In genomic region chr5:54013556-54014157, GRCh38 we compare ENCODE assay signal across 9 cellular contexts.
DNase-seq lines count a peak whose midpoint lies in the region; ATAC-seq and TF ChIP-seq lines count a peak whose summit lies in the region.
"Had no signal": no experiment of that assay in that cellular context is flagged by ENCODE, and none has a peak within 500 bp of the region (broad histone marks: within the 10 kb centered on the region; RNA-seq: fewer than 3 reads in every experiment).

No MANE protein-coding gene starts in this region.

- H3K27me3 Mint-ChIP-seq in CD4-positive, alpha-beta T cell: no peaks in the 10 kb centered on the region

- ATAC-seq in activated naive CD4-positive, alpha-beta T cell treated with anti-CD3 and anti-CD28 coated beads, Interleukin-2, amount 50 U/mL, for 72 hours: peak; percentile 72 to 85
- no peak for ATAC-seq in GM21786 (IDR thresholded peaks at IDR 0.05; ENCODE audit: unreplicated experiment)
- ATAC-seq in HG03521 (IDR thresholded peaks at IDR 0.05; ENCODE audit: unreplicated experiment): no peak
- no peak for ATAC-seq in CD4-positive, alpha-beta T cell (ENCODE audit: poor library complexity)
- no peak for ATAC-seq in GM18517 (IDR thresholded peaks at IDR 0.05; ENCODE audit: unreplicated experiment)

- no peak for TF ChIP-seq CTCF in AG09319 (IDR thresholded peaks at IDR 0.05; ENCODE audit: low read depth, low read length)
- TF ChIP-seq CTCF in CD4-positive, alpha-beta T cell (IDR thresholded peaks at IDR 0.05): no peak

- H3K4me1 Mint-ChIP-seq in CD4-positive, alpha-beta T cell (ENCODE audit: low read depth): no peaks in the 10 kb centered on the region

- peaks cover 30 to 33% of the 10 kb centered on the region in 2 donors for H3K36me3 Mint-ChIP-seq in activated naive CD4-positive, alpha-beta T cell treated with anti-CD3 and anti-CD28 coated beads, Interleukin-2, amount 50 U/mL, for 72 hours
- H3K36me3 Mint-ChIP-seq in CD4-positive, alpha-beta T cell (ENCODE audit: low read depth): peaks cover 45% of the 10 kb centered on the region

- DNase-seq in AG09319 (ENCODE audit: extremely low read depth, low read depth) (peak; percentile 66), LHCN-M2 (ENCODE audit: low read depth) (peak; percentile 81), mucosa of gallbladder (ENCODE audit: low spot score) (peak; percentile 19)
- peak in 1 of 2 donors; percentile 8 for DNase-seq in activated naive CD4-positive, alpha-beta T cell treated with anti-CD3 and anti-CD28 coated beads, Interleukin-2, amount 50 U/mL, for 72 hours (ENCODE audit: low spot score in 2 of 2)
- DNase-seq in CD4-positive, alpha-beta T cell: no peak

- no peak overlapping the region for H3K27ac Mint-ChIP-seq in activated naive CD4-positive, alpha-beta T cell treated with anti-CD3 and anti-CD28 coated beads, Interleukin-2, amount 50 U/mL, for 72 hours
- H3K27ac Mint-ChIP-seq in CD4-positive, alpha-beta T cell: no peak overlapping the region

- intact Hi-C loops in CD4-positive, alpha-beta T cell (cut with DNase I, micrococcal nuclease): no loop called here

- H3K9me3 ChIP-seq in CD4-positive, alpha-beta T cell (ENCODE audit: control insufficient read depth, low read length): peaks cover 4% of the 10 kb centered on the region

- CTCF ChIA-PET in CD4-positive, alpha-beta T cell (lab: Charles Lee): no interaction called here

- no peak overlapping the region for H3K27ac ChIP-seq in CD4-positive, alpha-beta T cell (ENCODE audit: low read depth, low read length)
- H3K27ac ChIP-seq: neutrophil had no signal

- no peaks in the 10 kb centered on the region for H3K27me3 ChIP-seq in CD4-positive, alpha-beta T cell (ENCODE audit: control insufficient read depth, insufficient read depth, low read length)
- H3K27me3 ChIP-seq: neutrophil had no signal

- H3K4me3 Mint-ChIP-seq in CD4-positive, alpha-beta T cell: no peak overlapping the region

- peaks cover 10 to 15% of the 10 kb centered on the region in 2 donors for H3K9me3 Mint-ChIP-seq in activated naive CD4-positive, alpha-beta T cell treated with anti-CD3 and anti-CD28 coated beads, Interleukin-2, amount 50 U/mL, for 72 hours
- H3K9me3 Mint-ChIP-seq in CD4-positive, alpha-beta T cell: peaks cover 4% of the 10 kb centered on the region

- POLR2A ChIA-PET in CD4-positive, alpha-beta T cell (lab: Charles Lee): no interaction called here

Comparison
In these comparisons a context has a peak if more than half of its experiments do, and no peak if none do; other contexts are left out.
1. DNase-seq: peak in AG09319 (single experiment), LHCN-M2 (single experiment) and mucosa of gallbladder (single experiment); none in CD4-positive, alpha-beta T cell (0 of 10).
2. ATAC-seq: peak in activated naive CD4-positive, alpha-beta T cell treated with anti-CD3 and anti-CD28 coated beads, Interleukin-2, amount 50 U/mL, for 72 hours (2 of 2); none in GM21786 (single experiment), HG03521 (single experiment), CD4-positive, alpha-beta T cell (single experiment) and GM18517 (single experiment).